ENCODE assay signal across 1 cellular context in genomic region chr7:111096997-111097396, GRCh38.
TF ChIP-seq lines count a peak whose summit lies in the region.

No MANE protein-coding gene starts in this region.

TF ChIP-seq in H1, 55 proteins besides CTCF, POLR2A, EP300 and RAD21:
- TF ChIP-seq MAX (IDR thresholded peaks at IDR 0.05): no peak
- TF ChIP-seq TCF12 (IDR thresholded peaks at IDR 0.05; ENCODE audit: low read depth, low read length): peak; percentile 79; the same call in 1 of the 2 replicates
- TF ChIP-seq HDAC2 (IDR thresholded peaks at IDR 0.05; ENCODE audit: borderline replicate concordance in 1 of 2, low read depth in 2 of 2, low read length in 2 of 2): peak; percentile 79 to 95; a peak in 2 of 4 replicates
- TF ChIP-seq SP2 (IDR thresholded peaks at IDR 0.05; ENCODE audit: low read length): no peak
- TF ChIP-seq KDM5A (IDR thresholded peaks at IDR 0.05; ENCODE audit: low read length): no peak
- 0 out of 2 replicates have a peak, but pooled peaks have one; percentile 23 for TF ChIP-seq JUND (IDR thresholded peaks at IDR 0.05; ENCODE audit: low read length)
- no peak for TF ChIP-seq RNF2 (IDR thresholded peaks at IDR 0.05; ENCODE audit: borderline replicate concordance, low read depth, low read length, missing control alignments, poor library complexity, severe bottlenecking)
- no peak for TF ChIP-seq TAF7 (optimal IDR thresholded peaks at IDR 0.05; ENCODE audit: borderline replicate concordance, low read depth, low read length)
- TF ChIP-seq EGR1 (IDR thresholded peaks at IDR 0.05; ENCODE audit: borderline replicate concordance, low read depth, low read length): no peak
- TF ChIP-seq GABPA (IDR thresholded peaks at IDR 0.05; ENCODE audit: borderline replicate concordance, insufficient read depth, low read length): no peak
- no peak for TF ChIP-seq RBBP5 (IDR thresholded peaks at IDR 0.05; ENCODE audit: borderline replicate concordance, low read depth, low read length)
- TF ChIP-seq CHD7 (IDR thresholded peaks at IDR 0.05; ENCODE audit: insufficient replicate concordance, low read length): peak; percentile 97
- peak; percentile 24 for TF ChIP-seq ASH2L (IDR thresholded peaks at IDR 0.05; ENCODE audit: low read length)
- no peak for TF ChIP-seq BACH1 (IDR thresholded peaks at IDR 0.05; ENCODE audit: low read length)
- TF ChIP-seq CEBPB (IDR thresholded peaks at IDR 0.05; ENCODE audit: low read depth, low read length): peak; percentile 73
- TF ChIP-seq SP1 (IDR thresholded peaks at IDR 0.05; ENCODE audit: low read depth, low read length): peak; percentile 86
- 0 out of 2 replicates have a peak, but pooled peaks have one; percentile 47 for TF ChIP-seq CHD2 (IDR thresholded peaks at IDR 0.05; ENCODE audit: low read length)
- TF ChIP-seq KDM1A (IDR thresholded peaks at IDR 0.05; ENCODE audit: borderline replicate concordance, low read length): no peak
- peak; percentile 71; the same call in 1 of the 2 replicates for TF ChIP-seq TEAD4 (IDR thresholded peaks at IDR 0.05; ENCODE audit: low read depth, low read length)
- no peak for TF ChIP-seq SP4 (IDR thresholded peaks at IDR 0.05; ENCODE audit: low read length)
- no peak for TF ChIP-seq CTBP2 (IDR thresholded peaks at IDR 0.05; ENCODE audit: borderline replicate concordance, insufficient read depth, insufficient read length, low read length)
- 0 out of 2 replicates have a peak, but pooled peaks have one; percentile 40 for TF ChIP-seq YY1 (IDR thresholded peaks at IDR 0.05; ENCODE audit: low read depth, low read length)
- TF ChIP-seq NANOG (IDR thresholded peaks at IDR 0.05; ENCODE audit: insufficient read depth, low read depth, low read length, poor library complexity, severe bottlenecking): peak; percentile 84
- no peak for TF ChIP-seq SIRT6 (IDR thresholded peaks at IDR 0.05; ENCODE audit: low read length)
- no peak for TF ChIP-seq CHD1 (IDR thresholded peaks at IDR 0.05; ENCODE audit: low read depth, low read length)
- peak; percentile 13 to 61 for TF ChIP-seq BCL11A (IDR thresholded peaks at IDR 0.05; ENCODE audit: low read depth in 2 of 2, low read length in 2 of 2)
- TF ChIP-seq ATF2 (IDR thresholded peaks at IDR 0.05; ENCODE audit: low read length): 0 out of 2 replicates have a peak, but pooled peaks have one; percentile 43
- TF ChIP-seq POU5F1 (IDR thresholded peaks at IDR 0.05; ENCODE audit: low read depth, low read length): peak; percentile 45; the same call in 1 of the 2 replicates
- TF ChIP-seq POLR2AphosphoS5 (IDR thresholded peaks at IDR 0.05; ENCODE audit: low read depth, low read length): no peak
